18 cellular contexts compared by ENCODE assay signal in genomic region chr6:1461207-1461606, GRCh38.
DNase-seq lines count a peak whose midpoint lies in the region; TF ChIP-seq lines count a peak whose summit lies in the region.
"Had no signal": no experiment of that assay in that cellular context is flagged by ENCODE, and none has a peak within 500 bp of the region (broad histone marks: within the 10 kb centered on the region; RNA-seq: fewer than 3 reads in every experiment).

No MANE protein-coding gene starts in this region.

- no peaks in the 10 kb centered on the region for H3K9me3 Mint-ChIP-seq in mesothelial cell of epicardium
- H3K9me3 Mint-ChIP-seq: stimulated activated naive CD8-positive, alpha-beta T cell treated with anti-CD3 and anti-CD28 coated beads, Interleukin-15, Interleukin-2, amounts not matched to agents 100 ng/mL and 50 ng/mL, for 24 hours had no signal

- H3K36me3 Mint-ChIP-seq in mesothelial cell of epicardium: no peaks in the 10 kb centered on the region

- no peaks in the 10 kb centered on the region for H3K27me3 Mint-ChIP-seq in mesothelial cell of epicardium (ENCODE audit: low read depth)

- H3K4me3 Mint-ChIP-seq in mesothelial cell of epicardium: no peak overlapping the region
- H3K4me3 Mint-ChIP-seq: stimulated activated naive CD8-positive, alpha-beta T cell treated with anti-CD3 and anti-CD28 coated beads, Interleukin-15, Interleukin-2, amounts not matched to agents 100 ng/mL and 50 ng/mL, for 24 hours had no signal

- H3K4me3 ChIP-seq in AG10803 (ENCODE audit: low read length) (no peak overlapping the region), kidney epithelial cell (ENCODE audit: low read depth, low read length) (no peak overlapping the region)
- H3K4me3 ChIP-seq: ovary, skin epidermis had no signal

- no peaks in the 10 kb centered on the region for H3K27me3 ChIP-seq in kidney epithelial cell (ENCODE audit: control insufficient read depth, insufficient read depth, low read length)
- H3K27me3 ChIP-seq: ovary had no signal

- H3K27ac ChIP-seq in substantia nigra (ENCODE audit: low read depth, low read length, poor library complexity, severe bottlenecking): no peak overlapping the region
- H3K27ac ChIP-seq: ovary, skin epidermis, VCaP had no signal

- DNase-seq in AG10803 (ENCODE audit: low read depth) (peak; percentile 93), HS-5 (ENCODE audit: low read depth) (peak; percentile 68), astrocyte of the hippocampus (ENCODE audit: low read depth, low spot score) (peak; percentile 73), kidney epithelial cell (ENCODE audit: low read depth) (peak; percentile 41), substantia nigra (lab: John Stamatoyannopoulos, UW) (no peak), mesothelial cell of epicardium (ENCODE audit: low spot score in 2 of 2, unreplicated experiment in 2 of 2) (no peak), T-helper 2 cell (no peak)
- DNase-seq in NK-92 treated with Interleukin-12 subunit alpha and Interleukin-12 subunit beta, amount 100 ng/mL, for 24 hours (lab: John Stamatoyannopoulos, UW): no peak
- DNase-seq: activated CD8-positive, alpha-beta memory T cell treated with anti-CD3 and anti-CD28 coated beads for 24 hours; activated gamma-delta T cell; BE2C; DMS153; effector CD8-positive, alpha-beta T cell; islet precursor cell; ovary had no signal

- TF ChIP-seq CTCF in AG10803 (conservative IDR thresholded peaks at IDR 0.05; ENCODE audit: low read length) (no peak), kidney epithelial cell (IDR thresholded peaks at IDR 0.05; ENCODE audit: insufficient read depth, low read length, poor library complexity, severe bottlenecking) (no peak), mesothelial cell of epicardium (IDR thresholded peaks at IDR 0.05; ENCODE audit: unreplicated experiment) (no peak)

- H3K36me3 ChIP-seq in kidney epithelial cell (ENCODE audit: control insufficient read depth, insufficient read depth, low read length): no peaks in the 10 kb centered on the region
- H3K36me3 ChIP-seq: BE2C, ovary had no signal

- H3K27ac Mint-ChIP-seq in mesothelial cell of epicardium: no peak overlapping the region
- H3K27ac Mint-ChIP-seq: stimulated activated naive CD8-positive, alpha-beta T cell treated with anti-CD3 and anti-CD28 coated beads, Interleukin-15, Interleukin-2, amounts not matched to agents 100 ng/mL and 50 ng/mL, for 24 hours had no signal

- H3K4me1 Mint-ChIP-seq in mesothelial cell of epicardium: peaks cover 6% of the 10 kb centered on the region

Comparison
In these comparisons a context has a peak if more than half of its experiments do, and no peak if none do; other contexts are left out.
1. DNase-seq: peak in AG10803 (single experiment), HS-5 (single experiment), astrocyte of the hippocampus (single experiment) and kidney epithelial cell (single experiment); none in substantia nigra (0 of 49), mesothelial cell of epicardium (0 of 2), T-helper 2 cell (0 of 5) and NK-92 treated with Interleukin-12 subunit alpha and Interleukin-12 subunit beta, amount 100 ng/mL, for 24 hours (single experiment).